1 cellular context compared by ENCODE assay signal in the genomic region with DNA sequence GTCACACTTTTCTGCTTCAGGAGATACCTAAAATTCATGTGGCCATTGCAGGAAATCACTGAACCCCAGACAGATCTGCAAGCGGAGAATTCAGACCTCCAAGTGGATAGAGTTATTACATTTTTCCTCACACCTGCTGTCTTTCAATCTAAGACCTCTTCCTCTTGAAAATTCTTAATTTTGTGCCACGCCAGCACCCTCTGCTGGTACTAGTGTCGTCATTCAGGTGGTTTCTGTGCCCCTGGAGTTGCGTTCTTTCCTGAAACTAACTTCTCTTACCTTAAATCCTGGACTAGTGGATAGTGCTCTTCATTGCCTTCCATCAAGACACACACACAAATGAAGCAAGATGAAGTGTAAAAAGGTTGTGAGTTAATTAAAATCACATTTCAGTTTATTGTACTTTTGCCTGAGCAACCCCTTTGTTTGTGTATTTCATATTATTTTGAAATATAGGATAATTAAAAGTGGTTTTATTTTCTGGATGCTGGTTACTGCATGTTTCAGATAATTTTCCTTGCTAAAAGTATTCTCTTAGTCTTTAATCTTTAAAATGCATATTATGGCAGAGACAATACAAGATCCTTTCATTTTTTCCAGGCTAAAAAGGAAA.
TF ChIP-seq lines count a peak whose summit lies in the region.

No MANE protein-coding gene starts in this region.

TF ChIP-seq in IMR-90, 13 proteins besides CTCF, POLR2A, EP300 and RAD21 (continued from another document):
- TF ChIP-seq MAFK (IDR thresholded peaks at IDR 0.05; ENCODE audit: low read depth, low read length): no peak
- TF ChIP-seq RFX5 (IDR thresholded peaks at IDR 0.05; ENCODE audit: low read depth, low read length): no peak
- TF ChIP-seq MAZ (IDR thresholded peaks at IDR 0.05; ENCODE audit: borderline replicate concordance, low read depth, low read length): no peak
- TF ChIP-seq BHLHE40 (IDR thresholded peaks at IDR 0.05; ENCODE audit: low read depth, low read length): no peak
TF ChIP-seq in IMR-90: peak in this region for 0.
